Comparison of ENCODE assay signal across 16 cellular contexts in genomic region chr3:129348734-129349133, GRCh38.
"Had no signal": no experiment of that assay in that cellular context is flagged by ENCODE, and none has a peak within 500 bp of the region (broad histone marks: within the 10 kb centered on the region; RNA-seq: fewer than 3 reads in every experiment).

No MANE protein-coding gene starts in this region.

- H3K27ac ChIP-seq: prostate gland had no signal

- H3K27ac Mint-ChIP-seq: activated CD4-positive, alpha-beta T cell treated with anti-CD3 and anti-CD28 coated beads, Interleukin-2, amount 10 ng/mL, durations not matched to agents 7 days and 5 days; activated naive CD4-positive, alpha-beta T cell treated with anti-CD3 and anti-CD28 coated beads, Interleukin-2, amount 10 ng/mL, durations not matched to agents 7 days and 5 days; activated T-helper 2 cell treated with anti-CD3 and anti-CD28 coated beads, Interferon-gamma antibody, Interleukin-2, Interleukin-4, amounts not matched to agents 10 μg/mL and 5 μg/mL and 100 μg/mL, durations not matched to agents 14 hours and 24 hours and 36 hours; endodermal cell; stimulated activated naive B cell treated with anti-CD40 and anti-IgM and Interleukin-4, amounts not matched to agents 10 μg/mL and 1 μg/mL and 100 μg/mL, for 72 hours; T-helper 1 cell treated with Interleukin-12 subunit alpha and Interleukin-12 subunit beta and Interleukin-4 antibody, amounts not matched to agents 30 μg/mL and 1 μg/mL, for 36 hours had no signal

- H3K36me3 Mint-ChIP-seq: activated naive CD4-positive, alpha-beta T cell treated with anti-CD3 and anti-CD28 coated beads, Interleukin-2, amount 10 ng/mL, durations not matched to agents 7 days and 5 days; naive thymus-derived CD8-positive, alpha-beta T cell; stimulated activated naive B cell treated with anti-CD40 and anti-IgM and Interleukin-4, amounts not matched to agents 10 μg/mL and 1 μg/mL and 100 μg/mL, for 72 hours had no signal

- H3K4me3 ChIP-seq: mucosa of descending colon, prostate gland, spleen, tibial nerve had no signal

- DNase-seq: activated CD4-positive, alpha-beta T cell treated with anti-CD3 and anti-CD28 coated beads, Interleukin-2, amount 10 ng/mL, durations not matched to agents 7 days and 5 days; activated CD4-positive, CD25-positive, alpha-beta regulatory T cell; activated naive CD4-positive, alpha-beta T cell treated with anti-CD3 and anti-CD28 coated beads, Interleukin-2, amount 10 ng/mL, durations not matched to agents 7 days and 5 days; endodermal cell; mammary epithelial cell; mucosa of descending colon; naive thymus-derived CD8-positive, alpha-beta T cell; spleen; stimulated activated CD4-positive, alpha-beta T cell treated with anti-CD3 and anti-CD28 coated beads, Interleukin-2, amount 100 ng/mL, for 24 hours; stimulated activated naive B cell treated with anti-CD40 and anti-IgM and Interleukin-4, amounts not matched to agents 10 μg/mL and 1 μg/mL and 100 μg/mL, for 72 hours had no signal

- H3K9me3 ChIP-seq: mucosa of descending colon, prostate gland, spleen, tibial nerve had no signal

- H3K36me3 ChIP-seq: prostate gland, spleen, tibial nerve had no signal

- ATAC-seq: left colon; mucosa of descending colon; naive thymus-derived CD8-positive, alpha-beta T cell; sciatic nerve; stimulated activated naive B cell treated with anti-CD40 and anti-IgM and Interleukin-4, amounts not matched to agents 10 μg/mL and 1 μg/mL and 100 μg/mL, for 72 hours had no signal

- H3K4me3 Mint-ChIP-seq: activated CD4-positive, alpha-beta T cell treated with anti-CD3 and anti-CD28 coated beads, Interleukin-2, amount 10 ng/mL, durations not matched to agents 7 days and 5 days; activated naive CD4-positive, alpha-beta T cell treated with anti-CD3 and anti-CD28 coated beads, Interleukin-2, amount 10 ng/mL, durations not matched to agents 7 days and 5 days; endodermal cell; naive thymus-derived CD8-positive, alpha-beta T cell; stimulated activated naive B cell treated with anti-CD40 and anti-IgM and Interleukin-4, amounts not matched to agents 10 μg/mL and 1 μg/mL and 100 μg/mL, for 72 hours; T-helper 1 cell treated with Interleukin-12 subunit alpha and Interleukin-12 subunit beta and Interleukin-4 antibody, amounts not matched to agents 30 μg/mL and 1 μg/mL, for 36 hours had no signal

- H3K9me3 Mint-ChIP-seq: activated CD4-positive, alpha-beta T cell treated with anti-CD3 and anti-CD28 coated beads, Interleukin-2, amount 10 ng/mL, durations not matched to agents 7 days and 5 days; activated naive CD4-positive, alpha-beta T cell treated with anti-CD3 and anti-CD28 coated beads, Interleukin-2, amount 10 ng/mL, durations not matched to agents 7 days and 5 days; activated T-helper 2 cell treated with anti-CD3 and anti-CD28 coated beads, Interferon-gamma antibody, Interleukin-2, Interleukin-4, amounts not matched to agents 10 μg/mL and 5 μg/mL and 100 μg/mL, durations not matched to agents 14 hours and 24 hours and 36 hours; endodermal cell; naive thymus-derived CD8-positive, alpha-beta T cell; T-helper 1 cell treated with Interleukin-12 subunit alpha and Interleukin-12 subunit beta and Interleukin-4 antibody, amounts not matched to agents 30 μg/mL and 1 μg/mL, for 36 hours had no signal
